In the genomic region with DNA sequence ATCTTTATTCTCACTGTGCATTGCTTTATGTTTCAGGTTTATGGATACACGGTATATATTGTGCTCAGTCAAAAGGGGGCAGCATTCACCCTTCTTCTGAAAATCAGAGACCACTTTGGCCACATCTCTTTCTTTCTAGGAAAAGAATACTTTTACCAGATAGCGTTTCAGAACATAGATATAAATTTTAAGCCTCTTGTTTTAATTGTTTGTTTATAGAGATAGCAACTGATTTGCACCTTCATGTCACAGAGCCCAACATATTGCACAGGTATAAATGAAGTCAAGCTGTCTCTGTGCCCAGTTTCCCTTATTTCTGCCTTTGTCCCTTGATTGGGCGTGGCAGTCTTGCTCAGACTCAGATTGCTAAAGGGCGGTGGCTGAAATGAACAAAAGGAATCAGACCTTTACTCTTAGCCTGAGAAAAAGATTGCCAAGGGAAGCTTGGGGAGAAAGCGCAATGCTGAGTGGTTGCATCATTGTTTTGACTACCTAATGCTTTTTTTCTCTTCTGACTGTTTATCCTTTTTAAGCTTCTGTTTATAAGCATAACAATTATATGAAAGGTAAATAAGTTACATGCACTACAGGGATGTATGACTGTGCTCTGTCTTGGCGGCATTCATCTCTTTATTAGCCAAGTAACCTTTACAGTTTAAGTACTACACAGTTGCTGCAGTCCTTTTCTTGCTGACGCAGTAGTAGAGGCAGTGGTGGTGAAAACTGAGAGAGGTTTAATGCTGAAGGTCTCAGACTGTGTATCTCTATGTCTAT, we compare ENCODE assay signal across 8 cellular contexts.
DNase-seq lines count a peak whose midpoint lies in the region; ATAC-seq and TF ChIP-seq lines count a peak whose summit lies in the region.

No MANE protein-coding gene starts in this region.

- H3K4me1 Mint-ChIP-seq in activated naive CD4-positive, alpha-beta T cell treated with anti-CD3 and anti-CD28 coated beads for 36 hours (ENCODE audit: low read depth) = no peaks in the 10 kb centered on the region
- H3K4me1 Mint-ChIP-seq in brain (peaks cover 21% of the 10 kb centered on the region), immature natural killer cell (no peaks in the 10 kb centered on the region)
- H3K4me1 Mint-ChIP-seq in stimulated activated effector memory CD8-positive, alpha-beta T cell treated with anti-CD3 and anti-CD28 coated beads, Interleukin-12 subunit alpha, Interleukin-12 subunit beta, amount 100 ng/mL, for 72 hours = no peaks in the 10 kb centered on the region

- peak; percentile 23 for DNase-seq in activated naive CD4-positive, alpha-beta T cell treated with anti-CD3 and anti-CD28 coated beads for 36 hours
- no peak for DNase-seq in activated naive CD4-positive, alpha-beta T cell treated with Interleukin-2 at 50 U/mL for 16 hours
- peak; percentile 43 for DNase-seq in HS-5 (ENCODE audit: low read depth)
- DNase-seq in NCI-H526 (lab: John Stamatoyannopoulos, UW) = peak; percentile 12 to 61
- DNase-seq in immature natural killer cell = peak; percentile 5 to 17 (median 8)
- DNase-seq in stimulated activated effector memory CD8-positive, alpha-beta T cell treated with anti-CD3 and anti-CD28 coated beads, Interleukin-12 subunit alpha, Interleukin-12 subunit beta, amount 100 ng/mL, for 72 hours (ENCODE audit: low spot score in 2 of 2) = no peak

- no peaks in the 10 kb centered on the region for H3K27me3 Mint-ChIP-seq in activated naive CD4-positive, alpha-beta T cell treated with anti-CD3 and anti-CD28 coated beads for 36 hours (ENCODE audit: low read depth)
- peaks cover 5% of the 10 kb centered on the region for H3K27me3 Mint-ChIP-seq in brain
- H3K27me3 Mint-ChIP-seq in immature natural killer cell (ENCODE audit: low read depth in 3 of 3) = peaks cover 1 to 5% (median 2%) of the 10 kb centered on the region in 3 donors

- intact Hi-C loops in activated naive CD4-positive, alpha-beta T cell treated with anti-CD3 and anti-CD28 coated beads for 36 hours (cut with micrococcal nuclease) = loop anchor here (1.0 to 2.0 kb wide), 5 partner anchors 126 to 596 kb away; no protein-coding TSS in a partner anchor

- H3K4me3 Mint-ChIP-seq in activated naive CD4-positive, alpha-beta T cell treated with anti-CD3 and anti-CD28 coated beads for 36 hours = no peak overlapping the region
- H3K4me3 Mint-ChIP-seq in brain (peak overlapping the region; percentile 1 to 63 (median 58)), immature natural killer cell (no peak overlapping the region)
- no peak overlapping the region for H3K4me3 Mint-ChIP-seq in stimulated activated effector memory CD8-positive, alpha-beta T cell treated with anti-CD3 and anti-CD28 coated beads, Interleukin-12 subunit alpha, Interleukin-12 subunit beta, amount 100 ng/mL, for 72 hours

- peak; percentile 61 for ATAC-seq in stimulated activated effector memory CD8-positive, alpha-beta T cell treated with anti-CD3 and anti-CD28 coated beads, Interleukin-12 subunit alpha, Interleukin-12 subunit beta, amount 100 ng/mL, for 72 hours
- ATAC-seq in HG02763 (IDR thresholded peaks at IDR 0.05; ENCODE audit: unreplicated experiment) = no peak

- H3K9me3 Mint-ChIP-seq in activated naive CD4-positive, alpha-beta T cell treated with anti-CD3 and anti-CD28 coated beads for 36 hours = no peaks in the 10 kb centered on the region
- H3K9me3 Mint-ChIP-seq in brain = peaks cover 0 to 10% (median 2%) of the 10 kb centered on the region in 5 experiments
- H3K9me3 Mint-ChIP-seq in immature natural killer cell = no peaks in the 10 kb centered on the region
- H3K9me3 Mint-ChIP-seq in stimulated activated effector memory CD8-positive, alpha-beta T cell treated with anti-CD3 and anti-CD28 coated beads, Interleukin-12 subunit alpha, Interleukin-12 subunit beta, amount 100 ng/mL, for 72 hours = no peaks in the 10 kb centered on the region

- H3K36me3 Mint-ChIP-seq in activated naive CD4-positive, alpha-beta T cell treated with anti-CD3 and anti-CD28 coated beads for 36 hours (ENCODE audit: low read depth) = no peaks in the 10 kb centered on the region
- H3K36me3 Mint-ChIP-seq in brain (no peaks in the 10 kb centered on the region), immature natural killer cell (peaks cover 0 to 3% (median 0%) of the 10 kb centered on the region in 3 donors)
- H3K36me3 Mint-ChIP-seq in stimulated activated effector memory CD8-positive, alpha-beta T cell treated with anti-CD3 and anti-CD28 coated beads, Interleukin-12 subunit alpha, Interleukin-12 subunit beta, amount 100 ng/mL, for 72 hours = no peaks in the 10 kb centered on the region

- no peak overlapping the region for H3K27ac Mint-ChIP-seq in activated naive CD4-positive, alpha-beta T cell treated with anti-CD3 and anti-CD28 coated beads for 36 hours
- H3K27ac Mint-ChIP-seq in brain (peak overlapping the region; percentile 81 to 93 (median 87)), immature natural killer cell (no peak overlapping the region)
- no peak overlapping the region for H3K27ac Mint-ChIP-seq in stimulated activated effector memory CD8-positive, alpha-beta T cell treated with anti-CD3 and anti-CD28 coated beads, Interleukin-12 subunit alpha, Interleukin-12 subunit beta, amount 100 ng/mL, for 72 hours

- peak; percentile 91 to 95 for TF ChIP-seq CTCF in brain (conservative IDR thresholded peaks at IDR 0.05)

- CTCF ChIA-PET in activated naive CD4-positive, alpha-beta T cell treated with anti-CD3 and anti-CD28 coated beads for 36 hours (lab: Charles Lee) = interaction anchor here (0.6 to 3.0 kb wide), 14 partner anchors 31 to 620 kb away, joined by 3 to 21 read pairs (median 4); no protein-coding TSS in a partner anchor

Comparison
In these comparisons a context has a peak if more than half of its experiments do, and no peak if none do; other contexts are left out.
1. DNase-seq: peak in activated naive CD4-positive, alpha-beta T cell treated with anti-CD3 and anti-CD28 coated beads for 36 hours (single experiment), HS-5 (single experiment), NCI-H526 (2 of 2) and immature natural killer cell (3 of 3); none in activated naive CD4-positive, alpha-beta T cell treated with Interleukin-2 at 50 U/mL for 16 hours (single experiment) and stimulated activated effector memory CD8-positive, alpha-beta T cell treated with anti-CD3 and anti-CD28 coated beads, Interleukin-12 subunit alpha, Interleukin-12 subunit beta, amount 100 ng/mL, for 72 hours (0 of 2).
2. H3K27ac Mint-ChIP-seq: peak in brain (5 of 5); none in activated naive CD4-positive, alpha-beta T cell treated with anti-CD3 and anti-CD28 coated beads for 36 hours (single experiment), immature natural killer cell (0 of 6) and stimulated activated effector memory CD8-positive, alpha-beta T cell treated with anti-CD3 and anti-CD28 coated beads, Interleukin-12 subunit alpha, Interleukin-12 subunit beta, amount 100 ng/mL, for 72 hours (single experiment).
3. H3K4me3 Mint-ChIP-seq: peak in brain (5 of 5); none in activated naive CD4-positive, alpha-beta T cell treated with anti-CD3 and anti-CD28 coated beads for 36 hours (single experiment), immature natural killer cell (0 of 5) and stimulated activated effector memory CD8-positive, alpha-beta T cell treated with anti-CD3 and anti-CD28 coated beads, Interleukin-12 subunit alpha, Interleukin-12 subunit beta, amount 100 ng/mL, for 72 hours (single experiment).